Comparison of ENCODE assay signal across 22 cellular contexts in the genomic region with DNA sequence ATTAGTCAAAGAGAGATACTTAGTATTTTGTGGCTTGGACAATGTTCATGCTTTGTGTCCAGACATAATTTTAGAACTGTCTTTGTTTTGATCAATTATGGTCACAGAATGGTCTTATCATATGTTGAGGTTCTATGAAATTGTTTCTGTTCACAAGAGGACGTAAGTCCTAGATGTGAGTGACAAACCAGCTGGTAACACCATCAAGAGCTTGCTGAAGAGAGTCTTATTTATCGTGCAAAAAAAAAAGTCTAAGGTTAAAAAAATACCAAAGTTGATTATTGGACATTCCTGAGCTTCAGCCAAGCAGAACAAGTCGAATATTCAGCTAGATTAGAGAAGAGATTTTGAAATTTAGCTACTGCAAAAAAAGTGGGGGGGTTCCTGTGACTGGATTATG.
A peak's percentile ranks its signal among the peaks of the same experiment; 100 is the strongest.
DNase-seq lines count a peak whose midpoint lies in the region; ATAC-seq, FAIRE-seq and TF ChIP-seq lines count a peak whose summit lies in the region.
"Had no signal": no experiment of that assay in that cellular context is flagged by ENCODE, and none has a peak within 500 bp of the region (broad histone marks: within the 10 kb centered on the region; RNA-seq: fewer than 3 reads in every experiment).

No MANE protein-coding gene starts in this region.

- ATAC-seq in GM18519 (IDR thresholded peaks at IDR 0.05; ENCODE audit: low FRiP score, unreplicated experiment), result no peak
- ATAC-seq: HepG2, K562 had no signal

- no peaks in the 10 kb centered on the region for H3K36me3 ChIP-seq in SJCRH30
- no peaks in the 10 kb centered on the region for H3K36me3 ChIP-seq in small intestine (ENCODE audit: control insufficient read depth in 2 of 2, insufficient read depth in 2 of 2, low read length in 2 of 2)
- H3K36me3 ChIP-seq: BLaER1, Peyer's patch had no signal

- no peaks in the 10 kb centered on the region for H3K9me3 ChIP-seq in SJCRH30 (replicated peaks)
- no peaks in the 10 kb centered on the region for H3K9me3 ChIP-seq in small intestine (ENCODE audit: control insufficient read depth, low read depth)
- H3K9me3 ChIP-seq: BLaER1, Caco-2, Peyer's patch had no signal

- no peak for DNase-seq in SJCRH30
- DNase-seq in choroid plexus epithelial cell (ENCODE audit: low read depth), result peak; percentile 17
- peak; percentile 4 for DNase-seq in left kidney (ENCODE audit: low read depth, low spot score)
- DNase-seq in NCI-H146 treated with DMSO at 0.1 percent for 48 hours (lab: John Stamatoyannopoulos, UW; ENCODE audit: unreplicated experiment), result no peak
- no peak for DNase-seq in small intestine
- no peak for DNase-seq in LoVo (ENCODE audit: low spot score)
- DNase-seq: Caco-2; CD4-positive, alpha-beta memory T cell; DND-41; H7; HFFc6; NCI-H1092 treated with DMSO at 0.1 percent for 48 hours; NCI-H1694; NCI-H2081; NCI-H2171; NCI-H526; Peyer's patch had no signal

- no peaks in the 10 kb centered on the region for H3K27me3 ChIP-seq in SJCRH30
- H3K27me3 ChIP-seq in small intestine (ENCODE audit: control insufficient read depth in 2 of 2, insufficient read depth in 2 of 2, low read length in 2 of 2), result no peaks in the 10 kb centered on the region
- H3K27me3 ChIP-seq: BLaER1, Peyer's patch had no signal

- peak overlapping the region; percentile 53 for H3K27ac ChIP-seq in SJCRH30
- H3K27ac ChIP-seq in small intestine (ENCODE audit: low read depth in 1 of 2, low read length in 1 of 2), result no peak overlapping the region
- H3K27ac ChIP-seq: BLaER1, Peyer's patch had no signal

- TF ChIP-seq CTCF in choroid plexus epithelial cell (conservative IDR thresholded peaks at IDR 0.05; ENCODE audit: low read depth, low read length), result no peak

- WGBS in small intestine, 3 donors, result 45 to 60% (median 50%) methylated on average over 3 of the region's 3 CpGs

- H3K4me3 ChIP-seq in SJCRH30 (no peak overlapping the region), choroid plexus epithelial cell (ENCODE audit: low read depth, low read length) (no peak overlapping the region), small intestine (ENCODE audit: low read depth in 1 of 2, low read length in 2 of 2) (no peak overlapping the region)
- H3K4me3 ChIP-seq: BLaER1, K562, Peyer's patch had no signal

- no peak for FAIRE-seq in small intestine (lab: Jason Lieb, UNC)
- FAIRE-seq: GM12891, HepG2, K562 had no signal

- H3K4me1 ChIP-seq in SJCRH30, result peaks cover 11% of the 10 kb centered on the region
- H3K4me1 ChIP-seq in small intestine (ENCODE audit: control insufficient read depth in 2 of 2, insufficient read depth in 1 of 2, low read depth in 1 of 2, low read length in 1 of 2), result no peaks in the 10 kb centered on the region
- H3K4me1 ChIP-seq: BLaER1, Caco-2, Peyer's patch had no signal

Comparison
In these comparisons a context has a peak if more than half of its experiments do, and no peak if none do; other contexts are left out.
1. DNase-seq: peak in choroid plexus epithelial cell (single experiment) and left kidney (single experiment); none in SJCRH30 (0 of 2), NCI-H146 treated with DMSO at 0.1 percent for 48 hours (single experiment), small intestine (single experiment) and LoVo (single experiment).